In genomic region chr1:168224991-168225390, GRCh38 we compare ENCODE assay signal across 9 cellular contexts. TPM values are rescaled to one million over a fixed set of nuclear protein-coding genes. Genes with fewer than 3 reads are reported as not detected.
DNase-seq lines count a peak whose midpoint lies in the region; ATAC-seq and TF ChIP-seq lines count a peak whose summit lies in the region.
"Had no signal": no experiment of that assay in that cellular context is flagged by ENCODE, and none has a peak within 500 bp of the region (broad histone marks: within the 10 kb centered on the region; RNA-seq: fewer than 3 reads in every experiment).

No MANE protein-coding gene starts in this region.

- H3K27me3 ChIP-seq in CD4-positive, alpha-beta T cell (ENCODE audit: control insufficient read depth, insufficient read depth, low read length): no peaks in the 10 kb centered on the region
- H3K27me3 ChIP-seq: brain microvascular endothelial cell had no signal

- POLR2A ChIA-PET in CD4-positive, alpha-beta T cell (lab: Charles Lee): interaction anchor here (1.0 to 3.6 kb wide), 4 partner anchors 38 to 289 kb away, joined by 3 to 15 read pairs (median 3); no protein-coding TSS in a partner anchor

- intact Hi-C loops in CD4-positive, alpha-beta T cell (cut with DNase I, micrococcal nuclease): loop anchor here (5.0 kb wide), 2 partner anchors 1142 to 1667 kb away; partner anchors contain the start of genes BLZF1 (in 1 of the 2), NME7 (in 1 of the 2) and SCYL3 (in 1 of the 2)

- H3K27me3 Mint-ChIP-seq in CD4-positive, alpha-beta T cell: peaks cover 10% of the 10 kb centered on the region
- peaks cover 1% of the 10 kb centered on the region for H3K27me3 Mint-ChIP-seq in IgD-negative memory B cell
- peaks cover 3% of the 10 kb centered on the region for H3K27me3 Mint-ChIP-seq in brain
- H3K27me3 Mint-ChIP-seq in nephron (ENCODE audit: low read depth): peaks cover 13% of the 10 kb centered on the region

- peaks cover 32% of the 10 kb centered on the region for H3K36me3 Mint-ChIP-seq in CD4-positive, alpha-beta T cell (ENCODE audit: low read depth)
- H3K36me3 Mint-ChIP-seq in IgD-negative memory B cell (peaks cover 5% of the 10 kb centered on the region), brain (peaks cover 11% of the 10 kb centered on the region), nephron (ENCODE audit: low read depth) (no peaks in the 10 kb centered on the region)

- no peak for TF ChIP-seq CTCF in CD4-positive, alpha-beta T cell (IDR thresholded peaks at IDR 0.05)
- TF ChIP-seq CTCF in brain (conservative IDR thresholded peaks at IDR 0.05): no peak
- TF ChIP-seq CTCF in nephron (IDR thresholded peaks at IDR 0.05; ENCODE audit: unreplicated experiment in 3 of 3): no peak

- H3K9me3 Mint-ChIP-seq in CD4-positive, alpha-beta T cell: no peaks in the 10 kb centered on the region
- H3K9me3 Mint-ChIP-seq in IgD-negative memory B cell: no peaks in the 10 kb centered on the region
- peaks cover 0 to 12% (median 7%) of the 10 kb centered on the region in 5 experiments for H3K9me3 Mint-ChIP-seq in brain
- peaks cover 3% of the 10 kb centered on the region for H3K9me3 Mint-ChIP-seq in nephron

- no peak overlapping the region for H3K27ac ChIP-seq in CD4-positive, alpha-beta T cell (ENCODE audit: low read depth, low read length)

- H3K9me3 ChIP-seq in CD4-positive, alpha-beta T cell (ENCODE audit: control insufficient read depth, low read length): no peaks in the 10 kb centered on the region

- no peak for DNase-seq in CD4-positive, alpha-beta T cell
- DNase-seq in NK-92 treated with Interleukin-12 subunit alpha and Interleukin-12 subunit beta, amount 100 ng/mL, for 24 hours (lab: John Stamatoyannopoulos, UW): no peak
- DNase-seq in NK-92 (lab: John Stamatoyannopoulos, UW; ENCODE audit: unreplicated experiment) (no peak), medulla oblongata (ENCODE audit: extremely low spot score) (no peak)

- peaks cover 49% of the 10 kb centered on the region for H3K4me1 Mint-ChIP-seq in CD4-positive, alpha-beta T cell (ENCODE audit: low read depth)
- H3K4me1 Mint-ChIP-seq in IgD-negative memory B cell: peaks cover 27 to 36% (median 31%) of the 10 kb centered on the region in 3 donors
- H3K4me1 Mint-ChIP-seq in brain: peaks cover 43% of the 10 kb centered on the region
- H3K4me1 Mint-ChIP-seq in nephron: peaks cover 31% of the 10 kb centered on the region

- peak overlapping the region; percentile 88 for H3K27ac Mint-ChIP-seq in CD4-positive, alpha-beta T cell
- H3K27ac Mint-ChIP-seq in IgD-negative memory B cell (peak overlapping the region in 2 of 3 donors; percentile 72 to 74), brain (peak overlapping the region; percentile 74 to 98 (median 91)), nephron (peak overlapping the region; percentile 90 to 98 (median 94))

- CTCF ChIA-PET in CD4-positive, alpha-beta T cell (lab: Charles Lee): interaction anchor here (0.7 to 4.0 kb wide), 2 partner anchors 9 to 10 kb away, joined by 3 to 21 read pairs; no protein-coding TSS in a partner anchor

- peak overlapping the region; percentile 99 for H3K4me3 Mint-ChIP-seq in CD4-positive, alpha-beta T cell
- H3K4me3 Mint-ChIP-seq in IgD-negative memory B cell (peak overlapping the region; percentile 86 to 97 (median 92)), brain (peak overlapping the region; percentile 93 to 99 (median 95)), nephron (peak overlapping the region; percentile 94 to 100 (median 99))

- no peak for ATAC-seq in CD4-positive, alpha-beta T cell (ENCODE audit: poor library complexity)
- no peak for ATAC-seq in activated CD4-positive, CD25-positive, alpha-beta regulatory T cell treated with anti-CD3 and anti-CD28 coated beads, Interleukin-2, amount 50 U/mL, for 24 hours

RNA-seq across cellular contexts. Expression of gene SFT2D2, which starts 0.8 kb away (rescaled TPM):
- 10 to 100 TPM; 47.0 to 51.7 TPM for total RNA-seq in CD4-positive, alpha-beta T cell
- polyA plus RNA-seq in IgD-negative memory B cell (46.5 TPM), brain (ENCODE audit: insufficient read depth, low read depth, low replicate concordance) (5.5 TPM)

RNA-seq across cellular contexts. Expression of gene TIPRL, which starts 46.2 kb away (rescaled TPM):
- 10 to 100 TPM; 15.8 to 16.4 TPM for total RNA-seq in CD4-positive, alpha-beta T cell
- polyA plus RNA-seq in IgD-negative memory B cell: 28.5 TPM
- polyA plus RNA-seq in brain (ENCODE audit: insufficient read depth, low read depth, low replicate concordance): 19.3 TPM

RNA-seq across cellular contexts. Expression of gene TBX19, which starts 55.7 kb away (rescaled TPM):
- 1 to 10 TPM; 1.6 to 1.8 TPM for total RNA-seq in CD4-positive, alpha-beta T cell
- polyA plus RNA-seq in IgD-negative memory B cell: 2.5 TPM
- polyA plus RNA-seq in brain (ENCODE audit: insufficient read depth, low read depth, low replicate concordance): 2.6 TPM
